In the genomic region with DNA sequence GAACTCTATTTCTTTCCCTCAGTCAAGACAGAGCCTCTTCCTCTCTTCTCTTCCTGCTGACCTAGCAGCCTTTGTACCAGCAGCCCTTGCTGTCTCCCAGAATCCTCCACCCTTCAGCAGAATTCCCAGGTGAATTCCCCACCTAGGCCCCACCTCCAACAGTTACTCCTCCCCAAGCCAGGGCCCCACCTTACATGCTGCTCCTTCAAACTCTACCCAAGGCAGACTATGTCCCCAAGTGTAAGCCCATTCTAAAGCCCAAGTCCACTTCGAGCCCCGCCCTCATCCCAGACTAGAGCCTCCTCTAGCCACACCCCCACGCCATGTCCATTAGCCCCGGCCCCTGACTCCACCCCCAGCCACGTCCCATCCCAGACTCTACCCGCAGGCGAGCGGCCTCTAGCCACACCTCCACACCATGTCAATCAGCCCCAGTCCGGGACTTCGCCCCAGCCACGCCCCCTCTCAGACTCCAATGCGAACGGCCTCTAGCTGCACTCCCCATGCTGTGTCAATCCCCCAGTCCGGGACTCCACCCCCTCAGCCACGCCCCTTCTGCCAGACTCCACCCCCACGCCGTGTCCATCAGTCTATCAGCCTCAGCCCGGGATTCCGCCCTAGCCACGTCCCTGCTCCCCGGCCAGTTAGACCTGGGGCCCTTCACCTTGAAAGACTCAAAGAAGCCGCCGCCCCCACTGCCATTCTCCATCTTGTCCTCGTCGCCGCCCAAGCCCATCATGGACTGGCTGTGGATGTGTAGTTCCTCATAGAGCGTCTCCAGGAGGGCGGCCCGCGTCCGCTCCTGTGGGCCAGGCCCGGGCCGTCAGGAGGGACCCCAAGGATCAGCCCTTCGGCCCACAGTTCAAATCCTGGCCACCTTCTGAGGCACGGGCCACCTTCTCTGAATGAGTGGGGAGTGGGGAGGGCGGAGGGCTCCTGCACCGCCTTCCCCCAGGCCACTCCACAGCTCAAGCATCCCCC, we compare ENCODE assay signal across 8 cellular contexts.
DNase-seq lines count a peak whose midpoint lies in the region; ATAC-seq and TF ChIP-seq lines count a peak whose summit lies in the region.

No MANE protein-coding gene starts in this region.

- DNase-seq in Caki2 (ENCODE audit: low read depth) (peak; percentile 96), HAP-1 (ENCODE audit: low spot score in 2 of 2) (peak; percentile 91 to 100), NT2/D1 (ENCODE audit: low read depth, low spot score) (peak; percentile 91), adrenal gland (peak; percentile 80 to 97 (median 96)), KG1 (lab: John Stamatoyannopoulos, UW) (no peak)
- peak; percentile 30 for DNase-seq in stimulated activated CD4-positive, alpha-beta T cell treated with anti-CD3 and anti-CD28 coated beads, Interleukin-12 subunit alpha, Interleukin-12 subunit beta, amount 100 ng/mL, for 4 hours

- intact Hi-C loops in adrenal gland (cut with DNase I), result no loop called here

- TF ChIP-seq POLR2A in adrenal gland (IDR thresholded peaks at IDR 0.05), result no peak

- H3K4me3 ChIP-seq in HAP-1 (no peak overlapping the region), NT2/D1 (ENCODE audit: insufficient read length, low read depth) (no peak overlapping the region), adrenal gland (no peak overlapping the region), iPS-15b (ENCODE audit: low read depth, low read length) (peak overlapping the region; percentile 35)

- TF ChIP-seq CTCF in adrenal gland (IDR thresholded peaks at IDR 0.05), result no peak

- 34 to 48% (median 39%) methylated on average over 24 to 37 of the region's 37 CpGs for WGBS in adrenal gland, 4 donors

- H3K27me3 ChIP-seq in HAP-1 (ENCODE audit: low read depth) (no peaks in the 10 kb centered on the region), NT2/D1 (ENCODE audit: insufficient read depth, insufficient read length) (no peaks in the 10 kb centered on the region), adrenal gland (no peaks in the 10 kb centered on the region), iPS-15b (ENCODE audit: control insufficient read depth, insufficient read depth, low read length) (no peaks in the 10 kb centered on the region)

- ATAC-seq in GM21717 (IDR thresholded peaks at IDR 0.05; ENCODE audit: unreplicated experiment), result no peak

- H3K4me1 ChIP-seq in HAP-1 (peaks cover 7% of the 10 kb centered on the region; the same call in 1 of the 2 replicates), NT2/D1 (ENCODE audit: insufficient read depth, insufficient read length) (peaks cover 6% of the 10 kb centered on the region), adrenal gland (replicated peaks in 1 of 2) (peaks cover 0 to 4% of the 10 kb centered on the region in 2 donors), iPS-15b (ENCODE audit: control insufficient read depth, insufficient read depth, low read length) (peaks cover 6% of the 10 kb centered on the region)

- in situ Hi-C loops in Caki2 (cut with HindIII; ENCODE audit: low pct_unique_long_range_greater_than_20kb, low sequenced_read_pairs), result no loop called here
- in situ Hi-C loops in HAP-1 (cut with MboI; ENCODE audit: low sequenced_read_pairs), result no loop called here

- H3K36me3 ChIP-seq in HAP-1 (replicated peaks) (no peaks in the 10 kb centered on the region), NT2/D1 (ENCODE audit: insufficient read depth, insufficient read length, low read length) (no peaks in the 10 kb centered on the region), adrenal gland (replicated peaks in 1 of 2) (peaks cover 0 to 15% of the 10 kb centered on the region in 2 donors), iPS-15b (ENCODE audit: control insufficient read depth, insufficient read depth, low read length) (peaks cover 4% of the 10 kb centered on the region)

- H3K9ac ChIP-seq in NT2/D1 (ENCODE audit: insufficient read length, low read depth) (no peak overlapping the region), iPS-15b (ENCODE audit: low read depth, low read length) (no peak overlapping the region)

- H3K9me3 ChIP-seq in HAP-1, result no peaks in the 10 kb centered on the region
- H3K9me3 ChIP-seq in NT2/D1 (ENCODE audit: insufficient read depth, low read length), result no peaks in the 10 kb centered on the region
- no peaks in the 10 kb centered on the region for H3K9me3 ChIP-seq in adrenal gland (replicated peaks in 1 of 3)
- no peaks in the 10 kb centered on the region for H3K9me3 ChIP-seq in iPS-15b (ENCODE audit: control insufficient read depth, insufficient read depth, low read length)

- H3K27ac ChIP-seq in adrenal gland, result peak overlapping the region in 2 of 5 donors; percentile 22 to 45
